In the genomic region with DNA sequence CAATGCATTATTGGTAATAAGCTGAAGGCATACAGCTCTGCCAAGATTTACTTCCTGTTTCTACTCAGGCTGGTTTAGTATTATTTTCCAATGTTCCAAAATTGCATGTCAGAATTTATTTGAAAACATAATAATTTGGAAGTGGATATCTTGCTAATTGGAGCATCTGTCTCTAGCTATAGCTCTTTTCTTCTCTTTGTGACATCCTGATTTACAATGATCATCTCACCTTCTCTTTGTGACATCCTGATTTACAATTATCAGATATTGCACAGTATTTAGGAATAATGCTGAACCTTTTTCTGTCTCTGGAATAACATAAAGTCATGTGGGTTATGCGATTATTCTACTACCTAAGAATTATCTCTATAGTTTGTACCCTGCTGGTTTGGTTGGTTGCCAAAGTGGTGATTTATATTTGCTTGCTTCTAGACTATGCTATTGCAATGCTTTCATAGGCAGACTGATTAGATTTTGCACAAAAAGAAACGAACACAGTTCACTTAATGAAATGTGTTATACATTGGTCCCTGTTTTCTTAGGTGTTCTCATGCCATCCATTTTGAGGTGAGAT, we compare ENCODE assay signal across 20 cellular contexts. TPM values are rescaled to one million over a fixed set of nuclear protein-coding genes. Genes with fewer than 3 reads are reported as not detected.
DNase-seq lines count a peak whose midpoint lies in the region; ATAC-seq, FAIRE-seq and TF ChIP-seq lines count a peak whose summit lies in the region.
"Had no signal": no experiment of that assay in that cellular context is flagged by ENCODE, and none has a peak within 500 bp of the region (broad histone marks: within the 10 kb centered on the region; RNA-seq: fewer than 3 reads in every experiment).

No MANE protein-coding gene starts in this region.

- H3K9ac ChIP-seq in Loucy (ENCODE audit: low read depth, low read length, poor library complexity, severe bottlenecking), result no peak overlapping the region
- H3K9ac ChIP-seq: BLaER1 treated with 17β-estradiol and CSF1 and Interleukin-3, amounts not matched to agents 10 nM and 100 nM had no signal

- no peaks in the 10 kb centered on the region for H4K20me1 ChIP-seq in Loucy (ENCODE audit: insufficient read depth, low read length, poor library complexity, severe bottlenecking)
- H4K20me1 ChIP-seq: BLaER1 treated with 17β-estradiol and CSF1 and Interleukin-3, amounts not matched to agents 10 nM and 100 nM had no signal

- H3K4me2 ChIP-seq in A549 (no peak overlapping the region), Loucy (ENCODE audit: low read depth, low read length, poor library complexity, severe bottlenecking) (no peak overlapping the region)
- H3K4me2 ChIP-seq: BLaER1 treated with 17β-estradiol and CSF1 and Interleukin-3, amounts not matched to agents 10 nM and 100 nM; GM23338 had no signal

- CTCF ChIA-PET in A549 (lab: Yijun Ruan, JAX), result interaction anchor here (0.6 to 1.7 kb wide), 2 partner anchors 11 to 715 kb away, joined by 5 to 8 read pairs; no protein-coding TSS in a partner anchor

- no peak overlapping the region for H3K4me3 ChIP-seq in A549
- H3K4me3 ChIP-seq in Loucy (ENCODE audit: low read length, poor library complexity, severe bottlenecking), result no peak overlapping the region
- H3K4me3 ChIP-seq in choroid plexus epithelial cell (ENCODE audit: low read depth, low read length), result no peak overlapping the region
- H3K4me3 ChIP-seq: BLaER1 treated with 17β-estradiol and CSF1 and Interleukin-3, amounts not matched to agents 10 nM and 100 nM; GM23338; SJSA1 had no signal

- H3K79me2 ChIP-seq in Loucy (ENCODE audit: insufficient read depth, low read length), result no peaks in the 10 kb centered on the region

- H3K27me3 Mint-ChIP-seq in endothelial cell (ENCODE audit: unreplicated experiment), result no peaks in the 10 kb centered on the region

- TF ChIP-seq CTCF in A549 (IDR thresholded peaks at IDR 0.05) (no peak), Loucy (conservative IDR thresholded peaks at IDR 0.05; ENCODE audit: low read length) (no peak), choroid plexus epithelial cell (conservative IDR thresholded peaks at IDR 0.05; ENCODE audit: low read depth, low read length) (no peak), endothelial cell (IDR thresholded peaks at IDR 0.05; ENCODE audit: unreplicated experiment) (no peak)

- no peaks in the 10 kb centered on the region for H3K4me1 Mint-ChIP-seq in endothelial cell (ENCODE audit: unreplicated experiment)
- H3K4me1 Mint-ChIP-seq: CD8-positive, alpha-beta memory T cell had no signal

- H3K27ac Mint-ChIP-seq in endothelial cell (ENCODE audit: unreplicated experiment), result no peak overlapping the region
- H3K27ac Mint-ChIP-seq: GM23338 had no signal

- no peak for TF ChIP-seq RAD21 in A549 (conservative IDR thresholded peaks at IDR 0.05 in 1 of 2, IDR thresholded peaks at IDR 0.05 in 1 of 2)

- H3K27ac ChIP-seq in A549, result no peak overlapping the region
- H3K27ac ChIP-seq: BLaER1 treated with 17β-estradiol and CSF1 and Interleukin-3, amounts not matched to agents 10 nM and 100 nM; SJSA1 had no signal

- H3K36me3 ChIP-seq in Loucy (ENCODE audit: insufficient read depth, low read length), result no peaks in the 10 kb centered on the region
- H3K36me3 ChIP-seq: BLaER1 treated with 17β-estradiol and CSF1 and Interleukin-3, amounts not matched to agents 10 nM and 100 nM; SJSA1 had no signal

- H3K9me3 ChIP-seq in A549 (no peaks in the 10 kb centered on the region), Loucy (ENCODE audit: insufficient read depth, low read depth, low read length) (no peaks in the 10 kb centered on the region)
- H3K9me3 ChIP-seq: BLaER1 treated with 17β-estradiol and CSF1 and Interleukin-3, amounts not matched to agents 10 nM and 100 nM; SJSA1 had no signal

- peaks cover 12% of the 10 kb centered on the region; the same call in 2 of the 3 replicates for H3K4me1 ChIP-seq in A549
- no peaks in the 10 kb centered on the region for H3K4me1 ChIP-seq in Loucy (ENCODE audit: insufficient read depth, low read length, poor library complexity, severe bottlenecking)
- H3K4me1 ChIP-seq: BLaER1 treated with 17β-estradiol and CSF1 and Interleukin-3, amounts not matched to agents 10 nM and 100 nM had no signal

- peak; percentile 36 for FAIRE-seq in A549 (lab: Jason Lieb, UNC)
- FAIRE-seq: D721Med, GM12892, GM18507 had no signal

- no peaks in the 10 kb centered on the region for H3K27me3 ChIP-seq in Loucy (ENCODE audit: insufficient read depth, low read length, poor library complexity, severe bottlenecking)
- H3K27me3 ChIP-seq: BLaER1 treated with 17β-estradiol and CSF1 and Interleukin-3, amounts not matched to agents 10 nM and 100 nM; SJSA1 had no signal

- no peak for TF ChIP-seq POLR2A in A549 (IDR thresholded peaks at IDR 0.05; ENCODE audit: low read length)

- peak overlapping the region; percentile 11; the same call in 1 of the 2 replicates for H2AFZ ChIP-seq in Loucy (ENCODE audit: low read length)
- H2AFZ ChIP-seq: GM23338 had no signal

- no peak for TF ChIP-seq EP300 in A549 (IDR thresholded peaks at IDR 0.05)

- no peak overlapping the region for H3K4me3 Mint-ChIP-seq in endothelial cell (ENCODE audit: unreplicated experiment)
- H3K4me3 Mint-ChIP-seq: CD8-positive, alpha-beta memory T cell; GM23338 had no signal

- DNase-seq in A549 (ENCODE audit: low read depth in 1 of 2, low spot score in 1 of 2) (no peak), OCI-M1 (lab: John Stamatoyannopoulos, UW) (peak; percentile 39), choroid plexus epithelial cell (ENCODE audit: low read depth) (peak; percentile 61), endothelial cell (ENCODE audit: low spot score) (no peak), iPS-NIHi7 (ENCODE audit: extremely low spot score) (no peak), HT-29 (ENCODE audit: low spot score) (no peak)
- DNase-seq in stimulated activated CD4-positive, alpha-beta T cell treated with anti-CD3 and anti-CD28 coated beads, Interleukin-2, amount 100 ng/mL, for 48 hours, result no peak
- DNase-seq: CD8-positive, alpha-beta memory T cell; NCI-H1930; NCI-H2171; NCI-H524 had no signal

- no peaks in the 10 kb centered on the region for H3F3A ChIP-seq in Loucy (ENCODE audit: low read depth)

- WGBS in A549 (ENCODE audit: missing lambda C conversion rate), result 62% methylated on average over 2 of the region's 2 CpGs

- H3K36me3 Mint-ChIP-seq in endothelial cell (ENCODE audit: low read depth, unreplicated experiment), result no peaks in the 10 kb centered on the region
- H3K36me3 Mint-ChIP-seq: CD8-positive, alpha-beta memory T cell had no signal

- ATAC-seq in A549, result no peak
- ATAC-seq: GM23338, HCT116, Panc1 had no signal

- POLR2A ChIA-PET in A549 (lab: Yijun Ruan, JAX), result no interaction called here

- H3K9me2 ChIP-seq in Loucy (replicated peaks; ENCODE audit: low read depth, low read length), result no peaks in the 10 kb centered on the region

- H3K9me3 Mint-ChIP-seq in endothelial cell (ENCODE audit: unreplicated experiment), result no peaks in the 10 kb centered on the region
- H3K9me3 Mint-ChIP-seq: CD8-positive, alpha-beta memory T cell; GM23338 had no signal

TF ChIP-seq in A549, 52 proteins besides CTCF, POLR2A, EP300 and RAD21:
- TF ChIP-seq TP53 (CRISPR knock-in tag; IDR thresholded peaks at IDR 0.05) (no peak), RFX5 (IDR thresholded peaks at IDR 0.05) (no peak), HOXA7 (CRISPR knock-in tag; IDR thresholded peaks at IDR 0.05) (no peak), ZC3H11A (IDR thresholded peaks at IDR 0.05) (no peak), FOXS1 (CRISPR knock-in tag; IDR thresholded peaks at IDR 0.05) (no peak), CHD4 (IDR thresholded peaks at IDR 0.05; ENCODE audit: borderline replicate concordance) (no peak), HEYL (CRISPR knock-in tag; IDR thresholded peaks at IDR 0.05) (no peak), EHMT2 (IDR thresholded peaks at IDR 0.05; ENCODE audit: low read depth) (no peak), NFE2L2 (conservative IDR thresholded peaks at IDR 0.05; ENCODE audit: low read length) (no peak), ESRRA (IDR thresholded peaks at IDR 0.05; ENCODE audit: borderline replicate concordance, low read length) (no peak), JUN (IDR thresholded peaks at IDR 0.05) (no peak), FOSB (CRISPR knock-in tag; IDR thresholded peaks at IDR 0.05) (no peak)

RNA-seq across cellular contexts. Expression of gene CABCOCO1, which starts 44.3 kb away (rescaled TPM):
- polyA plus RNA-seq in A549 (2011; rRNA removed) (0.40 and 1.1 TPM in 2 replicates), A549 (2017; fragmentation: RNase III; extraction: RNeasy Plus Mini Kit Qiagen cat#74134 plus additional on column Dnase treatment) (0.54 to 0.92 TPM (median 0.77 TPM) in 3 replicates)
- 0.04 and 0.05 TPM in 2 replicates for polyA plus RNA-seq in A549 (2012; cell fraction: cytosol; rRNA removed)
- not detected in 2 replicates for polyA plus RNA-seq in A549 (2012; cell fraction: nucleus; rRNA removed)
- not detected in 2 replicates for polyA minus RNA-seq in A549 (2011; rRNA and poly(A)+ RNA removed)
- 0.28 TPM for total RNA-seq in endothelial cell (ENCODE audit: unreplicated experiment)
- total RNA-seq in HT-29 (2014; rRNA removed; shearing (Covaris generic)), result not detected in 2 replicates
- total RNA-seq: CD8-positive, alpha-beta memory T cell; GM23338 had no signal
- polyA plus RNA-seq: CD8-positive, alpha-beta memory T cell; GM23338 had no signal

Comparison
In these comparisons a context has a peak if more than half of its experiments do, and no peak if none do; other contexts are left out.
1. DNase-seq: peak in OCI-M1 (single experiment) and choroid plexus epithelial cell (single experiment); none in A549 (0 of 2), endothelial cell (single experiment), iPS-NIHi7 (single experiment), HT-29 (single experiment) and stimulated activated CD4-positive, alpha-beta T cell treated with anti-CD3 and anti-CD28 coated beads, Interleukin-2, amount 100 ng/mL, for 48 hours (0 of 2).